ENCODE assay signal across 10 cellular contexts in genomic region chr5:179866241-179867078, GRCh38. TPM values are rescaled to one million over a fixed set of nuclear protein-coding genes. Genes with fewer than 3 reads are reported as not detected.
DNase-seq lines count a peak whose midpoint lies in the region; ATAC-seq, FAIRE-seq and TF ChIP-seq lines count a peak whose summit lies in the region.
"Had no signal": no experiment of that assay in that cellular context is flagged by ENCODE, and none has a peak within 500 bp of the region (broad histone marks: within the 10 kb centered on the region; RNA-seq: fewer than 3 reads in every experiment).

No MANE protein-coding gene starts in this region.

- no peak overlapping the region for H3K56ac ChIP-seq in H9 (ENCODE audit: insufficient read length, low read depth, low read length)

- H4K8ac ChIP-seq in H9 (replicated peaks; ENCODE audit: insufficient read length, low read depth, low read length), result no peak overlapping the region

- H3K36me3 ChIP-seq in A673 (ENCODE audit: insufficient read depth, low read length, poor library complexity, severe bottlenecking), result peaks cover 11% of the 10 kb centered on the region

- no peak overlapping the region for H3T11ph ChIP-seq in H9 (ENCODE audit: low read length)

- H3K27me3 Mint-ChIP-seq in T-helper 2 cell treated with Interferon-gamma antibody and Interleukin-4, amounts not matched to agents 5 μg/mL and 100 μg/mL, for 36 hours (ENCODE audit: low read depth), result no peaks in the 10 kb centered on the region
- no peaks in the 10 kb centered on the region for H3K27me3 Mint-ChIP-seq in H9 (ENCODE audit: low read depth)

- no peak overlapping the region for H4K5ac ChIP-seq in H9 (ENCODE audit: insufficient read length, low read depth, low read length)

- intact Hi-C loops in A673 (cut with micrococcal nuclease; ENCODE audit: unreplicated experiment), result no loop called here

- no peaks in the 10 kb centered on the region for H3K27me3 ChIP-seq in A673 (replicated peaks; ENCODE audit: insufficient read depth, low read depth, low read length, poor library complexity)
- no peaks in the 10 kb centered on the region for H3K27me3 ChIP-seq in H9 (ENCODE audit: insufficient read depth, low read length)
- H3K27me3 ChIP-seq: adrenal gland had no signal

- H3K9me3 ChIP-seq in A673 (ENCODE audit: low read depth, low read length, poor library complexity, severe bottlenecking), result no peaks in the 10 kb centered on the region
- peaks cover 5% of the 10 kb centered on the region for H3K9me3 ChIP-seq in H9 (ENCODE audit: control insufficient read depth, low read depth, low read length)
- H3K9me3 ChIP-seq: adrenal gland had no signal

- H3K79me1 ChIP-seq in H9 (ENCODE audit: insufficient read depth, low read depth, low read length, poor library complexity, severe bottlenecking), result no peaks in the 10 kb centered on the region

- H3K36me3 Mint-ChIP-seq in T-helper 2 cell treated with Interferon-gamma antibody and Interleukin-4, amounts not matched to agents 5 μg/mL and 100 μg/mL, for 36 hours (ENCODE audit: low read depth), result peaks cover 44% of the 10 kb centered on the region
- H3K36me3 Mint-ChIP-seq in H9 (ENCODE audit: insufficient read depth in 1 of 3, low read depth in 3 of 3), result peaks cover 17 to 59% (median 51%) of the 10 kb centered on the region in 3 experiments

- H3K4me3 Mint-ChIP-seq in T-helper 2 cell treated with Interferon-gamma antibody and Interleukin-4, amounts not matched to agents 5 μg/mL and 100 μg/mL, for 36 hours, result no peak overlapping the region
- no peak overlapping the region for H3K4me3 Mint-ChIP-seq in H9

- no peak overlapping the region for H2BK5ac ChIP-seq in H9 (ENCODE audit: insufficient read length, low read length)

- BruUV-seq in A673 (replicated peaks; lab: Mats Ljungman, UMichigan), result no TSS peak

- FAIRE-seq in frontal cortex (lab: Jason Lieb, UNC), result no peak

- no peak overlapping the region for H3K18ac ChIP-seq in H9 (ENCODE audit: insufficient read length, low read depth, low read length)

- WGBS in H9 (ENCODE audit: extremely low coverage, insufficient read length, low lambda C conversion rate), result no CpG with 5 or more reads among the region's 21 CpGs

- no peaks in the 10 kb centered on the region for H3K79me2 ChIP-seq in H9 (ENCODE audit: insufficient read depth, low read length)

- no peak overlapping the region for H2AK5ac ChIP-seq in H9 (ENCODE audit: insufficient read length, low read length)

- no peaks in the 10 kb centered on the region for H3K4me1 Mint-ChIP-seq in T-helper 2 cell treated with Interferon-gamma antibody and Interleukin-4, amounts not matched to agents 5 μg/mL and 100 μg/mL, for 36 hours (ENCODE audit: low read depth)
- H3K4me1 Mint-ChIP-seq in H9, result peaks cover 9 to 23% of the 10 kb centered on the region in 2 experiments

- H2BK12ac ChIP-seq in H9 (ENCODE audit: insufficient read length, low read depth, low read length), result no peak overlapping the region

- H2BK20ac ChIP-seq in H9 (ENCODE audit: low read depth, low read length, poor library complexity, severe bottlenecking), result no peak overlapping the region

- H3K23me2 ChIP-seq in H9 (ENCODE audit: insufficient read length, low read depth, low read length, poor library complexity, severe bottlenecking), result no peaks in the 10 kb centered on the region

- H3K9me3 Mint-ChIP-seq in T-helper 2 cell treated with Interferon-gamma antibody and Interleukin-4, amounts not matched to agents 5 μg/mL and 100 μg/mL, for 36 hours, result no peaks in the 10 kb centered on the region
- no peaks in the 10 kb centered on the region for H3K9me3 Mint-ChIP-seq in H9

- H4K20me1 ChIP-seq in H9 (ENCODE audit: control insufficient read depth, insufficient read depth, insufficient read length), result no peaks in the 10 kb centered on the region

- CTCF ChIA-PET in A673 (lab: Charles Lee), result no interaction called here

- no peak overlapping the region for H2BK15ac ChIP-seq in H9 (ENCODE audit: low read depth, low read length)

- no peak overlapping the region for H3K4ac ChIP-seq in H9 (ENCODE audit: low read depth, low read length)

- H3K27ac Mint-ChIP-seq in T-helper 2 cell treated with Interferon-gamma antibody and Interleukin-4, amounts not matched to agents 5 μg/mL and 100 μg/mL, for 36 hours, result no peak overlapping the region
- H3K27ac Mint-ChIP-seq in H9, result peak overlapping the region in 1 of 3 experiments; percentile 95; a peak in 1 of 7 replicates

- H3K27ac ChIP-seq in A673 (ENCODE audit: low read depth, low read length, poor library complexity, severe bottlenecking) (no peak overlapping the region), H9 (ENCODE audit: insufficient read length, low read depth, low read length) (no peak overlapping the region)
- H3K27ac ChIP-seq: adrenal gland had no signal

- POLR2A ChIA-PET in A673 (lab: Charles Lee; ENCODE audit: low non-redundant PET), result no interaction called here

- no peak overlapping the region for H3K4me2 ChIP-seq in H9 (ENCODE audit: insufficient read depth, insufficient read length, low read length)

- H3K4me1 ChIP-seq in A673 (ENCODE audit: insufficient read depth, low read length, poor library complexity, severe bottlenecking), result no peaks in the 10 kb centered on the region
- H3K4me1 ChIP-seq in H9 (ENCODE audit: insufficient read depth, low read length), result no peaks in the 10 kb centered on the region
- H3K4me1 ChIP-seq: adrenal gland had no signal

- H4K91ac ChIP-seq in H9 (ENCODE audit: insufficient read length, low read depth, low read length), result no peak overlapping the region

- no peak overlapping the region for H2BK120ac ChIP-seq in H9 (ENCODE audit: low read depth, low read length, poor library complexity, severe bottlenecking)

- H3K9ac ChIP-seq in H9 (ENCODE audit: extremely low read depth, insufficient read length, low read length), result no peak overlapping the region

- H2AFZ ChIP-seq in H9 (ENCODE audit: low read length), result no peak overlapping the region

- H3K4me3 ChIP-seq in A673 (ENCODE audit: low read depth, low read length, poor library complexity, severe bottlenecking), result no peak overlapping the region
- H3K4me3 ChIP-seq: adrenal gland had no signal

- ATAC-seq in HG03196 (IDR thresholded peaks at IDR 0.05; ENCODE audit: unreplicated experiment) (no peak), HG03097 (IDR thresholded peaks at IDR 0.05; ENCODE audit: low FRiP score, unreplicated experiment) (no peak)

- no peak overlapping the region for H3K23ac ChIP-seq in H9 (ENCODE audit: insufficient read length, low read depth, low read length)

- TF ChIP-seq CTCF in A673 (conservative IDR thresholded peaks at IDR 0.05; ENCODE audit: low read depth, low read length) (0 out of 2 replicates have a peak, but pooled peaks have one; percentile 9), GM13977 (IDR thresholded peaks at IDR 0.05; ENCODE audit: extremely low read depth, insufficient read depth, missing control alignments) (peak; percentile 34), H9 (conservative IDR thresholded peaks at IDR 0.05) (no peak)

- in situ Hi-C loops in GM13977 (cut with MboI; ENCODE audit: low pct_unique_long_range_greater_than_20kb, low sequenced_read_pairs, unreplicated experiment), result no loop called here

- DNase-seq in A673 (ENCODE audit: low spot score) (no peak), GM13977 (ENCODE audit: low spot score) (peak; percentile 71), frontal cortex (ENCODE audit: low spot score in 2 of 2) (peak; percentile 35 to 58), H9 (no peak), retina (no peak)
- peak; percentile 17 for DNase-seq in T-helper 2 cell treated with Interferon-gamma antibody and Interleukin-4, amounts not matched to agents 5 μg/mL and 100 μg/mL, for 36 hours (ENCODE audit: low spot score)
- DNase-seq: adrenal gland, glutamatergic neuron had no signal

- no peak overlapping the region; the same call in 1 of the 2 replicates for H3K14ac ChIP-seq in H9 (ENCODE audit: insufficient read depth, low read length)

RNA-seq across cellular contexts. Expression of gene MRNIP, which starts 7.8 kb away (rescaled TPM):
- total RNA-seq in A673 (2021), result 29.9 and 31.3 TPM in 2 replicates
- 28.1 TPM for total RNA-seq in frontal cortex
- 30.4 and 31.1 TPM in 2 replicates for total RNA-seq in H9 (2021)

RNA-seq across cellular contexts. Expression of gene TBC1D9B, which starts 41.2 kb away (rescaled TPM):
- 68.2 and 77.0 TPM in 2 replicates for total RNA-seq in A673 (2021)
- 24.1 TPM for total RNA-seq in frontal cortex
- total RNA-seq in H9 (2021), result 57.0 and 62.1 TPM in 2 replicates

RNA-seq across cellular contexts. Expression of gene SQSTM1, which starts 45.8 kb away (rescaled TPM):
- 84.1 and 105 TPM in 2 replicates for total RNA-seq in A673 (2021)
- total RNA-seq in frontal cortex, result 46.9 TPM
- total RNA-seq in H9 (2021), result 144 and 147 TPM in 2 replicates

RNA-seq across cellular contexts. Expression of gene MGAT4B, which starts 59.8 kb away (rescaled TPM):
- 59.5 and 63.9 TPM in 2 replicates for total RNA-seq in A673 (2021)
- 58.7 TPM for total RNA-seq in frontal cortex
- total RNA-seq in H9 (2021), result 140 and 147 TPM in 2 replicates

Comparison
In these comparisons a context has a peak if more than half of its experiments do, and no peak if none do; other contexts are left out.
1. DNase-seq: peak in GM13977 (single experiment), T-helper 2 cell treated with Interferon-gamma antibody and Interleukin-4, amounts not matched to agents 5 μg/mL and 100 μg/mL, for 36 hours (single experiment) and frontal cortex (2 of 2); none in A673 (single experiment), H9 (single experiment) and retina (single experiment).